8 cellular contexts compared by ENCODE assay signal in genomic region chr6:48024956-48025355, GRCh38.
"Had no signal": no experiment of that assay in that cellular context is flagged by ENCODE, and none has a peak within 500 bp of the region (broad histone marks: within the 10 kb centered on the region; RNA-seq: fewer than 3 reads in every experiment).

No MANE protein-coding gene starts in this region.

- H3K27ac Mint-ChIP-seq: IgD-negative memory B cell had no signal

- H3K27ac ChIP-seq: HL-60 had no signal

- ATAC-seq: HepG2, K562 had no signal

- DNase-seq: IMR-90, KBM-7, KG1 had no signal

- H3K4me3 ChIP-seq: K562 had no signal

- H3K4me3 Mint-ChIP-seq: IgD-negative memory B cell had no signal

- FAIRE-seq: HepG2, HTR-8/SVneo, K562 had no signal
